In the genomic region with DNA sequence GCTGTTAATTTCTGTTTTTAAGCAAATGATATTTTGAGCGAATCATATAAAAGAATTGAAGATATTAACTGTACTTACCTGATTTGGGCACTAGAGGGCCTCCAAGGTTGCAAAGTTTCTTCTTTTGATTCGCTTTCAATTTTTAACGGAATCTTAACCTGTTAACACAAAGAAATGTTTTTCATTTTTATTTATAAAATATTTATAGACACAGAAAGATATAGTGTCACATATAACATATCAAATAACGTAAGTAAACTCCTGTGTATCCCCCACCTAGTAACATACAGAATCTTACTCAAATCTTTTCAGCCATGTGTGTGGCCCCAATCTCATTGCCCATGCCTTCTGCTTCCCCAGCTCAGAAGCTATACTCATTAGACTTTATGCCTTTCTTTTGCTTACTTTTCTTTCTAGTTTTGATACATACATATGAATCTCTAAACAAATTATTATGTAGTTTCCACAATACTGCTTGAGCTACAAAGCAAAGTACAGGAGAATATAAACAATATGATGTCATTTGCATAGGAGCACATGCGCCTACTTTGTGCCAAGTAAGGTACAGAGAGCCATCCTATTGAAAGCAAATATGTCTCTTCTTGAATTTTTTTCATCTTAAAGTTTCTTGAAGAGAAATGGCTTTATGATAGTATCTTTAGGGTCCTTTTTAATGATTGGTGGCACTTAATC, we compare ENCODE assay signal across 10 cellular contexts. TPM values are rescaled to one million over a fixed set of nuclear protein-coding genes. Genes with fewer than 3 reads are reported as not detected.
DNase-seq lines count a peak whose midpoint lies in the region; ATAC-seq and TF ChIP-seq lines count a peak whose summit lies in the region.
"Had no signal": no experiment of that assay in that cellular context is flagged by ENCODE, and none has a peak within 500 bp of the region (broad histone marks: within the 10 kb centered on the region; RNA-seq: fewer than 3 reads in every experiment).

No MANE protein-coding gene starts in this region.

- ATAC-seq in HG03280 (IDR thresholded peaks at IDR 0.05; ENCODE audit: unreplicated experiment): peak; percentile 53
- no peak for ATAC-seq in natural killer cell treated with Interleukin-12 subunit alpha and Interleukin-12 subunit beta and Interleukin-15 and Interleukin-18, amount 100 ng/mL, for 72 hours
- ATAC-seq in left colon: no peak

- DNase-seq in Ammon's horn (ENCODE audit: low spot score) (peak; percentile 35), GM10248 (ENCODE audit: extremely low spot score) (no peak), RKO (ENCODE audit: low spot score) (peak; percentile 49), coronary artery (ENCODE audit: low spot score) (no peak), left colon (no peak), mucosa of gallbladder (ENCODE audit: low spot score) (no peak)
- no peak for DNase-seq in natural killer cell treated with Interleukin-12 subunit alpha and Interleukin-12 subunit beta and Interleukin-15 and Interleukin-18, amount 100 ng/mL, for 72 hours (ENCODE audit: low spot score)

- peak overlapping the region in 1 of 2 donors; percentile 41 for H3K27ac Mint-ChIP-seq in natural killer cell treated with Interleukin-12 subunit alpha and Interleukin-12 subunit beta and Interleukin-15 and Interleukin-18, amount 100 ng/mL, for 72 hours

- peaks cover 2 to 4% of the 10 kb centered on the region in 2 donors for H3K4me1 Mint-ChIP-seq in natural killer cell treated with Interleukin-12 subunit alpha and Interleukin-12 subunit beta and Interleukin-15 and Interleukin-18, amount 100 ng/mL, for 72 hours (ENCODE audit: low read depth in 2 of 2)

- CTCF ChIA-PET in GM10248 (lab: Yijun Ruan, JAX): interaction anchor here (0.6 to 4.4 kb wide), 23 partner anchors 9 to 487 kb away, joined by 3 to 34 read pairs (median 4); no protein-coding TSS in a partner anchor

- no peak overlapping the region for H3K27ac ChIP-seq in coronary artery
- H3K27ac ChIP-seq: SJSA1, skin epidermis had no signal

- H3K36me3 Mint-ChIP-seq in natural killer cell treated with Interleukin-12 subunit alpha and Interleukin-12 subunit beta and Interleukin-15 and Interleukin-18, amount 100 ng/mL, for 72 hours: no peaks in the 10 kb centered on the region

- peaks cover 9 to 18% of the 10 kb centered on the region in 2 donors for H3K27me3 Mint-ChIP-seq in natural killer cell treated with Interleukin-12 subunit alpha and Interleukin-12 subunit beta and Interleukin-15 and Interleukin-18, amount 100 ng/mL, for 72 hours

- peak overlapping the region; percentile 54 for H3K4me3 Mint-ChIP-seq in natural killer cell treated with Interleukin-12 subunit alpha and Interleukin-12 subunit beta and Interleukin-15 and Interleukin-18, amount 100 ng/mL, for 72 hours

- no peak overlapping the region for H3K4me3 ChIP-seq in coronary artery
- H3K4me3 ChIP-seq: SJSA1, skin epidermis had no signal

- intact Hi-C loops in left colon (cut with DNase I, micrococcal nuclease): loop anchor here in 1 of 2 donors (5.0 kb wide), 2 partner anchors 275 to 925 kb away; no protein-coding TSS in a partner anchor

- TF ChIP-seq CTCF in GM10248 (IDR thresholded peaks at IDR 0.05; ENCODE audit: control extremely low read depth, extremely low read depth, low read depth, missing control alignments) (peak; percentile 67), coronary artery (IDR thresholded peaks at IDR 0.05) (peak; percentile 39)

- POLR2A ChIA-PET in GM10248 (lab: Yijun Ruan, JAX): no interaction called here

- no peaks in the 10 kb centered on the region for H3K9me3 Mint-ChIP-seq in natural killer cell treated with Interleukin-12 subunit alpha and Interleukin-12 subunit beta and Interleukin-15 and Interleukin-18, amount 100 ng/mL, for 72 hours

RNA-seq across cellular contexts. Expression of a gene that starts 49.5 kb away (rescaled TPM):
- total RNA-seq in natural killer cell treated with Interleukin-12 subunit alpha and Interleukin-12 subunit beta and Interleukin-15 and Interleukin-18, amount 100 ng/mL, for 72 hours: not detected
- total RNA-seq in left colon (not detected), mucosa of gallbladder (not detected)
- total RNA-seq: SJSA1 had no signal

Comparison
In these comparisons a context has a peak if more than half of its experiments do, and no peak if none do; other contexts are left out.
1. DNase-seq: peak in Ammon's horn (single experiment) and RKO (single experiment); none in GM10248 (single experiment), coronary artery (single experiment), natural killer cell treated with Interleukin-12 subunit alpha and Interleukin-12 subunit beta and Interleukin-15 and Interleukin-18, amount 100 ng/mL, for 72 hours (single experiment), left colon (0 of 2) and mucosa of gallbladder (single experiment).